Comparison of ENCODE assay signal across 21 cellular contexts in the genomic region with DNA sequence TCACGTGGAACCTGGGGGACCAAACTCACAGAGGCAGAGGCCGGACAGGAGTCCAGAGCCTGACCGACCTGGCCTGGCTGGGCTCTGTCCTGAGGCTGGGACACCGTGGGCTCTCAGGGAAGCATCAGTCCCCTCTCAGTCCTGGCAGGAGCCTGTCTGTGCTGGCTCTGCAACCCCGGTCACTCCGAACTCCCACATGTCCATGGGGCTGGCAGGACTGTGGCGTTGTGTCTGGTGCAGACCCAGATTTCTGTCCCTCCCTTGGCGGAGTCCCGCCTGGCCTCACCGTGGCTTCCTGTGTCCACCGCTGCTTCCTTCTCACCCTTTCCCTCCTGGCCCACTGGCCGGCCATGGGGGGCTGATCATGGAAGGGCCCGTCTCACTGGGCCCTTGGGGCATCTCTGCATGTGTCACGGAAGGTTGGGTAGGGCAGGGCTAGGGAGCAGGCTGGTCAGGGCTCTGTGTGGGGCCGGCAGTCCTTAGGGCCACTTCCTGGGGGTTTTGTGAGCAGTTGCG.
DNase-seq lines count a peak whose midpoint lies in the region; ATAC-seq and TF ChIP-seq lines count a peak whose summit lies in the region.
"Had no signal": no experiment of that assay in that cellular context is flagged by ENCODE, and none has a peak within 500 bp of the region (broad histone marks: within the 10 kb centered on the region; RNA-seq: fewer than 3 reads in every experiment).

No MANE protein-coding gene starts in this region.

- H3K36me3 Mint-ChIP-seq in endothelial cell (ENCODE audit: low read depth, unreplicated experiment), result peaks cover 5% of the 10 kb centered on the region
- H3K36me3 Mint-ChIP-seq: naive B cell had no signal

- ATAC-seq in Right ventricle myocardium superior (ENCODE audit: poor library complexity) (peak; percentile 9), Right ventricle myocardium inferior (no peak), right lobe of liver (no peak), upper lobe of left lung (ENCODE audit: low FRiP score in 2 of 2) (no peak)
- ATAC-seq: activated naive CD8-positive, alpha-beta T cell treated with anti-CD3 and anti-CD28 coated beads, Interleukin-2, amount 50 U/mL, for 24 hours had no signal

- TF ChIP-seq EP300 in upper lobe of left lung (IDR thresholded peaks at IDR 0.05), result no peak

- no peaks in the 10 kb centered on the region for H3K9me3 ChIP-seq in OCI-LY3 (ENCODE audit: insufficient read depth, low read length)
- H3K9me3 ChIP-seq in right lobe of liver, result no peaks in the 10 kb centered on the region
- H3K9me3 ChIP-seq in upper lobe of left lung, result no peaks in the 10 kb centered on the region
- H3K9me3 ChIP-seq: esophagus squamous epithelium, prostate gland had no signal

- 55% methylated on average over 2 of the region's 16 CpGs for WGBS in right lobe of liver (ENCODE audit: insufficient coverage, low coverage, low lambda C conversion rate, missing lambda C conversion rate)
- 75 to 83% methylated on average over 10 to 13 of the region's 16 CpGs for WGBS in upper lobe of left lung, 2 donors

- H3K4me3 ChIP-seq in OCI-LY3 (ENCODE audit: low read length), result no peak overlapping the region
- H3K4me3 ChIP-seq in right lobe of liver, result no peak overlapping the region
- no peak overlapping the region for H3K4me3 ChIP-seq in upper lobe of left lung
- H3K4me3 ChIP-seq: esophagus squamous epithelium, prostate gland had no signal

- H3K9me3 Mint-ChIP-seq in endothelial cell (ENCODE audit: unreplicated experiment), result no peaks in the 10 kb centered on the region

- no peak for TF ChIP-seq CTCF in OCI-LY3 (IDR thresholded peaks at IDR 0.05; ENCODE audit: low read depth, low read length)
- TF ChIP-seq CTCF in right lobe of liver (IDR thresholded peaks at IDR 0.05), result no peak
- TF ChIP-seq CTCF in upper lobe of left lung (IDR thresholded peaks at IDR 0.05), result no peak
- no peak for TF ChIP-seq CTCF in endothelial cell (IDR thresholded peaks at IDR 0.05; ENCODE audit: unreplicated experiment)

- peak overlapping the region; percentile 61; the same call in 1 of the 2 replicates for H3K9ac ChIP-seq in OCI-LY3 (ENCODE audit: low read length)

- H3K4me1 Mint-ChIP-seq in endothelial cell (ENCODE audit: unreplicated experiment), result peaks cover 34% of the 10 kb centered on the region

- H3K27me3 ChIP-seq in OCI-LY3 (ENCODE audit: low read depth, low read length) (no peaks in the 10 kb centered on the region), right lobe of liver (no peaks in the 10 kb centered on the region), upper lobe of left lung (no peaks in the 10 kb centered on the region)
- H3K27me3 ChIP-seq: brain microvascular endothelial cell, esophagus squamous epithelium had no signal

- H3K36me3 ChIP-seq in OCI-LY3 (replicated peaks; ENCODE audit: low read depth, low read length) (peaks cover 22% of the 10 kb centered on the region), right lobe of liver (peaks cover 0 to 9% (median 2%) of the 10 kb centered on the region in 4 donors), upper lobe of left lung (peaks cover 0 to 5% (median 0%) of the 10 kb centered on the region in 4 donors)
- H3K36me3 ChIP-seq: brain microvascular endothelial cell, prostate gland had no signal

- H3K79me2 ChIP-seq in OCI-LY3 (ENCODE audit: low read length), result peaks cover 73% of the 10 kb centered on the region

- H3K4me2 ChIP-seq in OCI-LY3 (ENCODE audit: low read length), result peak overlapping the region; percentile 93

- no peak overlapping the region for H3K27ac Mint-ChIP-seq in endothelial cell (ENCODE audit: unreplicated experiment)
- H3K27ac Mint-ChIP-seq: activated T-helper 1 cell treated with anti-CD3 and anti-CD28 coated beads, Interleukin-12 subunit alpha, Interleukin-12 subunit beta, Interleukin-2, Interleukin-4 antibody, amounts not matched to agents 30 ng/mL and 10 ng/mL and 1 ng/mL, durations not matched to agents 14 hours and 24 hours and 36 hours; T-helper 1 cell treated with Interleukin-12 subunit alpha and Interleukin-12 subunit beta and Interleukin-4 antibody, amounts not matched to agents 30 μg/mL and 1 μg/mL, for 36 hours had no signal

- no peak overlapping the region for H2AFZ ChIP-seq in OCI-LY3 (ENCODE audit: low read depth, low read length)

- H4K20me1 ChIP-seq in OCI-LY3 (ENCODE audit: insufficient read depth, low read length), result peaks cover 13% of the 10 kb centered on the region; the same call in 1 of the 2 replicates

- H3K27ac ChIP-seq in OCI-LY3 (ENCODE audit: low read length), result peak overlapping the region; percentile 69; the same call in 1 of the 2 replicates
- H3K27ac ChIP-seq in right lobe of liver, result peak overlapping the region in 2 of 3 donors; percentile 45 to 49
- peak overlapping the region in 3 of 4 donors; percentile 62 to 83 (median 77) for H3K27ac ChIP-seq in upper lobe of left lung
- H3K27ac ChIP-seq: brain microvascular endothelial cell, prostate gland had no signal

- H3K27me3 Mint-ChIP-seq in endothelial cell (ENCODE audit: unreplicated experiment), result peaks cover 7% of the 10 kb centered on the region
- H3K27me3 Mint-ChIP-seq: naive B cell had no signal

- TF ChIP-seq POLR2A in right lobe of liver (IDR thresholded peaks at IDR 0.05), result no peak
- no peak for TF ChIP-seq POLR2A in upper lobe of left lung (IDR thresholded peaks at IDR 0.05)

- H3K4me1 ChIP-seq in OCI-LY3 (ENCODE audit: low read length) (peaks cover 71% of the 10 kb centered on the region), right lobe of liver (peaks cover 0 to 55% (median 19%) of the 10 kb centered on the region in 4 donors), upper lobe of left lung (peaks cover 70 to 86% (median 79%) of the 10 kb centered on the region in 4 donors)

- DNase-seq in Right ventricle myocardium superior (no peak), Right ventricle myocardium inferior (ENCODE audit: missing footprints) (no peak), right lobe of liver (no peak), upper lobe of left lung (no peak), NCI-H774 (lab: John Stamatoyannopoulos, UW) (no peak), endothelial cell (ENCODE audit: low spot score) (no peak)
- DNase-seq in activated effector memory CD4-positive, alpha-beta T cell treated with Interleukin-2 at 50 U/mL for 16 hours, result no peak
- DNase-seq: activated naive CD8-positive, alpha-beta T cell treated with anti-CD3 and anti-CD28 coated beads, Interleukin-2, amount 50 U/mL, for 24 hours; brain microvascular endothelial cell; dermis blood vessel endothelial cell; esophagus squamous epithelium; mammary epithelial cell; naive B cell; NCI-H1694 treated with DMSO at 0.1 percent for 48 hours; NCI-H446 treated with DMSO at 0.1 percent for 48 hours; SHP77 treated with DMSO at 0.1 percent for 48 hours; stimulated activated CD4-positive, alpha-beta T cell treated with anti-CD3 and anti-CD28 coated beads, Interleukin-12 subunit alpha, Interleukin-12 subunit beta, amount 100 ng/mL, for 4 hours had no signal

- no peak overlapping the region for H3K4me3 Mint-ChIP-seq in endothelial cell (ENCODE audit: unreplicated experiment)
- H3K4me3 Mint-ChIP-seq: activated naive CD8-positive, alpha-beta T cell treated with anti-CD3 and anti-CD28 coated beads, Interleukin-2, amount 50 U/mL, for 24 hours; activated T-helper 1 cell treated with anti-CD3 and anti-CD28 coated beads, Interleukin-12 subunit alpha, Interleukin-12 subunit beta, Interleukin-2, Interleukin-4 antibody, amounts not matched to agents 30 ng/mL and 10 ng/mL and 1 ng/mL, durations not matched to agents 14 hours and 24 hours and 36 hours; T-helper 1 cell treated with Interleukin-12 subunit alpha and Interleukin-12 subunit beta and Interleukin-4 antibody, amounts not matched to agents 30 μg/mL and 1 μg/mL, for 36 hours had no signal

- intact Hi-C loops in Right ventricle myocardium superior (cut with DNase I), result no loop called here
- intact Hi-C loops in Right ventricle myocardium inferior (cut with DNase I), result no loop called here
- intact Hi-C loops in right lobe of liver (cut with DNase I), result no loop called here
